Comparison of ENCODE assay signal across 10 cellular contexts in genomic region chr20:34873583-34874093, GRCh38. TPM values are rescaled to one million over a fixed set of nuclear protein-coding genes. Genes with fewer than 3 reads are reported as not detected.
DNase-seq lines count a peak whose midpoint lies in the region; ATAC-seq and TF ChIP-seq lines count a peak whose summit lies in the region.
"Had no signal": no experiment of that assay in that cellular context is flagged by ENCODE, and none has a peak within 500 bp of the region (broad histone marks: within the 10 kb centered on the region; RNA-seq: fewer than 3 reads in every experiment).

No MANE protein-coding gene starts in this region.

- H3K9me3 Mint-ChIP-seq in CD8-positive, alpha-beta memory T cell: no peaks in the 10 kb centered on the region
- no peaks in the 10 kb centered on the region for H3K9me3 Mint-ChIP-seq in dendritic cell treated with granulocyte-macrophage colony-stimulating factor and Interleukin-4, amounts not matched to agents 40 ng/mL and 50 ng/mL, for 4 days
- H3K9me3 Mint-ChIP-seq in osteocyte (ENCODE audit: unreplicated experiment): no peaks in the 10 kb centered on the region

- H3F3A ChIP-seq in Loucy (ENCODE audit: low read depth): no peaks in the 10 kb centered on the region

- peak overlapping the region; percentile 78 for H2AFZ ChIP-seq in Loucy (ENCODE audit: low read length)

- peaks cover 55% of the 10 kb centered on the region for H3K4me1 ChIP-seq in CD8-positive, alpha-beta memory T cell (ENCODE audit: insufficient read depth, low read length)
- peaks cover 39% of the 10 kb centered on the region for H3K4me1 ChIP-seq in Loucy (ENCODE audit: insufficient read depth, low read length, poor library complexity, severe bottlenecking)

- H3K9me3 ChIP-seq in CD8-positive, alpha-beta memory T cell (ENCODE audit: low read length): no peaks in the 10 kb centered on the region
- no peaks in the 10 kb centered on the region for H3K9me3 ChIP-seq in Loucy (ENCODE audit: insufficient read depth, low read depth, low read length)
- H3K9me3 ChIP-seq: esophagus squamous epithelium had no signal

- ATAC-seq in activated CD4-positive, CD25-positive, alpha-beta regulatory T cell treated with anti-CD3 and anti-CD28 coated beads, Interleukin-2, amount 50 U/mL, for 24 hours: no peak
- no peak for ATAC-seq in GM19324 (IDR thresholded peaks at IDR 0.05; ENCODE audit: low FRiP score, unreplicated experiment)

- peak overlapping the region; percentile 90 for H3K4me2 ChIP-seq in Loucy (ENCODE audit: low read depth, low read length, poor library complexity, severe bottlenecking)

- H3K4me3 ChIP-seq in CD8-positive, alpha-beta memory T cell (ENCODE audit: low read length): peak overlapping the region; percentile 73
- H3K4me3 ChIP-seq in Loucy (ENCODE audit: low read length, poor library complexity, severe bottlenecking): peak overlapping the region; percentile 73

- no peaks in the 10 kb centered on the region for H3K27me3 ChIP-seq in CD8-positive, alpha-beta memory T cell (ENCODE audit: insufficient read depth, low read length, poor library complexity, severe bottlenecking)
- H3K27me3 ChIP-seq in Loucy (ENCODE audit: insufficient read depth, low read length, poor library complexity, severe bottlenecking): no peaks in the 10 kb centered on the region
- H3K27me3 ChIP-seq: esophagus squamous epithelium had no signal

- POLR2A ChIA-PET in CD8-positive, alpha-beta memory T cell (lab: Charles Lee): interaction anchor here (1.0 to 1.4 kb wide), 2 partner anchors 82 kb away, joined by 4 read pairs; partner anchors contain the start of genes GSS and MYH7B

- H3K27ac ChIP-seq in CD8-positive, alpha-beta memory T cell (ENCODE audit: low read depth, low read length): no peak overlapping the region

- peak overlapping the region in 7 of 8 donors; percentile 31 to 92 (median 79) for H3K27ac Mint-ChIP-seq in CD8-positive, alpha-beta memory T cell
- peak overlapping the region; percentile 97 for H3K27ac Mint-ChIP-seq in dendritic cell treated with granulocyte-macrophage colony-stimulating factor and Interleukin-4, amounts not matched to agents 40 ng/mL and 50 ng/mL, for 4 days
- H3K27ac Mint-ChIP-seq in osteocyte (ENCODE audit: unreplicated experiment): no peak overlapping the region

- TF ChIP-seq CTCF in Loucy (conservative IDR thresholded peaks at IDR 0.05; ENCODE audit: low read length): no peak
- no peak for TF ChIP-seq CTCF in osteocyte (IDR thresholded peaks at IDR 0.05)
- no peak for TF ChIP-seq CTCF in GM10266 (IDR thresholded peaks at IDR 0.05; ENCODE audit: control insufficient read depth, insufficient read depth, low read depth, missing control alignments)

- peaks cover 58 to 75% (median 68%) of the 10 kb centered on the region in 3 donors for H3K4me1 Mint-ChIP-seq in CD8-positive, alpha-beta memory T cell
- H3K4me1 Mint-ChIP-seq in dendritic cell treated with granulocyte-macrophage colony-stimulating factor and Interleukin-4, amounts not matched to agents 40 ng/mL and 50 ng/mL, for 4 days (ENCODE audit: low read depth): peaks cover 63% of the 10 kb centered on the region
- H3K4me1 Mint-ChIP-seq in osteocyte (ENCODE audit: unreplicated experiment): peaks cover 42% of the 10 kb centered on the region

- H3K4me3 Mint-ChIP-seq in CD8-positive, alpha-beta memory T cell: peak overlapping the region; percentile 74 to 92 (median 86)
- H3K4me3 Mint-ChIP-seq in dendritic cell treated with granulocyte-macrophage colony-stimulating factor and Interleukin-4, amounts not matched to agents 40 ng/mL and 50 ng/mL, for 4 days: peak overlapping the region; percentile 82
- peak overlapping the region; percentile 84 for H3K4me3 Mint-ChIP-seq in osteocyte (ENCODE audit: unreplicated experiment)

- no peak for DNase-seq in CD8-positive, alpha-beta memory T cell
- DNase-seq in osteocyte (ENCODE audit: extremely low spot score, unreplicated experiment): no peak
- no peak for DNase-seq in GM10266 (ENCODE audit: extremely low spot score)
- DNase-seq in kidney tubule cell (ENCODE audit: low spot score): no peak
- DNase-seq: kidney had no signal

- CTCF ChIA-PET in CD8-positive, alpha-beta memory T cell (lab: Charles Lee): interaction anchor here (1.1 to 2.1 kb wide), 6 partner anchors 9 to 220 kb away, joined by 3 to 9 read pairs (median 4); partner anchors contain the start of genes GSS and MYH7B

- H3K9me2 ChIP-seq in Loucy (replicated peaks; ENCODE audit: low read depth, low read length): no peaks in the 10 kb centered on the region

- H3K27me3 Mint-ChIP-seq in CD8-positive, alpha-beta memory T cell: peaks cover 0 to 4% of the 10 kb centered on the region in 2 donors
- H3K27me3 Mint-ChIP-seq in dendritic cell treated with granulocyte-macrophage colony-stimulating factor and Interleukin-4, amounts not matched to agents 40 ng/mL and 50 ng/mL, for 4 days: peaks cover 10% of the 10 kb centered on the region
- H3K27me3 Mint-ChIP-seq in osteocyte (ENCODE audit: unreplicated experiment): no peaks in the 10 kb centered on the region

- no peaks in the 10 kb centered on the region for H4K20me1 ChIP-seq in Loucy (ENCODE audit: insufficient read depth, low read length, poor library complexity, severe bottlenecking)

- no peaks in the 10 kb centered on the region for H3K36me3 ChIP-seq in CD8-positive, alpha-beta memory T cell (ENCODE audit: insufficient read depth, low read length)
- H3K36me3 ChIP-seq in Loucy (ENCODE audit: insufficient read depth, low read length): no peaks in the 10 kb centered on the region
- H3K36me3 ChIP-seq: esophagus squamous epithelium had no signal

- intact Hi-C loops in dendritic cell treated with granulocyte-macrophage colony-stimulating factor and Interleukin-4, amounts not matched to agents 40 ng/mL and 50 ng/mL, for 4 days (cut with micrococcal nuclease): loop anchor here (1.0 to 2.0 kb wide), 3 partner anchors 49 to 87 kb away; partner anchors contain the start of genes GSS, MYH7B and NCOA6

- H3K9ac ChIP-seq in Loucy (ENCODE audit: low read depth, low read length, poor library complexity, severe bottlenecking): peak overlapping the region; percentile 71

- no peaks in the 10 kb centered on the region for H3K36me3 Mint-ChIP-seq in CD8-positive, alpha-beta memory T cell
- peaks cover 8% of the 10 kb centered on the region for H3K36me3 Mint-ChIP-seq in dendritic cell treated with granulocyte-macrophage colony-stimulating factor and Interleukin-4, amounts not matched to agents 40 ng/mL and 50 ng/mL, for 4 days (ENCODE audit: low read depth)
- no peaks in the 10 kb centered on the region for H3K36me3 Mint-ChIP-seq in osteocyte (ENCODE audit: unreplicated experiment)

- peaks cover 13% of the 10 kb centered on the region; the same call in 1 of the 2 replicates for H3K79me2 ChIP-seq in Loucy (ENCODE audit: insufficient read depth, low read length)

RNA-seq across cellular contexts. Expression of gene GGT7, which starts 1.0 kb away (rescaled TPM):
- total RNA-seq in CD8-positive, alpha-beta memory T cell: 1 to 10 TPM; 8.2 to 10.0 TPM
- polyA plus RNA-seq in CD8-positive, alpha-beta memory T cell: 1.7 TPM
- total RNA-seq in osteocyte: 32.8 and 37.0 TPM in 2 replicates

RNA-seq across cellular contexts. Expression of gene ACSS2, which starts 2.8 kb away (rescaled TPM):
- total RNA-seq in CD8-positive, alpha-beta memory T cell: 1 to 10 TPM; 6.0 to 7.2 TPM
- polyA plus RNA-seq in CD8-positive, alpha-beta memory T cell: 5.3 TPM
- total RNA-seq in osteocyte: 28.2 and 31.1 TPM in 2 replicates

RNA-seq across cellular contexts. Expression of gene NCOA6, which starts 48.2 kb away (rescaled TPM):
- total RNA-seq in CD8-positive, alpha-beta memory T cell: 10 to 100 TPM; 22.7 to 23.1 TPM
- polyA plus RNA-seq in CD8-positive, alpha-beta memory T cell: 11.4 TPM
- total RNA-seq in osteocyte: 33.4 and 33.9 TPM in 2 replicates
